Comparison of ENCODE assay signal across 1 cellular context in genomic region chr7:106839511-106839910, GRCh38.
TF ChIP-seq lines count a peak whose summit lies in the region.

No MANE protein-coding gene starts in this region.

TF ChIP-seq in K562, 482 proteins besides CTCF, POLR2A, EP300 and RAD21 (continued from another document):
- TF ChIP-seq IRF9 (tag; IDR thresholded peaks at IDR 0.05) (no peak), CXXC5 (CRISPR knock-in tag; IDR thresholded peaks at IDR 0.05) (no peak), KLF16 (IDR thresholded peaks at IDR 0.05) (no peak), ZNF3 (CRISPR knock-in tag; IDR thresholded peaks at IDR 0.05) (no peak), MITF (IDR thresholded peaks at IDR 0.05) (no peak), TFAM (CRISPR knock-in tag; conservative IDR thresholded peaks at IDR 0.05) (no peak), ZBTB7A (IDR thresholded peaks at IDR 0.05; ENCODE audit: borderline replicate concordance, control insufficient read depth, low read depth, low read length) (no peak), CEBPG (CRISPR knock-in tag; IDR thresholded peaks at IDR 0.05) (no peak), CEBPG (tag; conservative IDR thresholded peaks at IDR 0.05 in 1 of 2, IDR thresholded peaks at IDR 0.05 in 1 of 2) (no peak), CBX2 (IDR thresholded peaks at IDR 0.05; ENCODE audit: insufficient read depth, low read length, poor library complexity, severe bottlenecking) (no peak), CSDE1 (IDR thresholded peaks at IDR 0.05) (no peak)
